Comparison of ENCODE assay signal across 1 cellular context in the genomic region with DNA sequence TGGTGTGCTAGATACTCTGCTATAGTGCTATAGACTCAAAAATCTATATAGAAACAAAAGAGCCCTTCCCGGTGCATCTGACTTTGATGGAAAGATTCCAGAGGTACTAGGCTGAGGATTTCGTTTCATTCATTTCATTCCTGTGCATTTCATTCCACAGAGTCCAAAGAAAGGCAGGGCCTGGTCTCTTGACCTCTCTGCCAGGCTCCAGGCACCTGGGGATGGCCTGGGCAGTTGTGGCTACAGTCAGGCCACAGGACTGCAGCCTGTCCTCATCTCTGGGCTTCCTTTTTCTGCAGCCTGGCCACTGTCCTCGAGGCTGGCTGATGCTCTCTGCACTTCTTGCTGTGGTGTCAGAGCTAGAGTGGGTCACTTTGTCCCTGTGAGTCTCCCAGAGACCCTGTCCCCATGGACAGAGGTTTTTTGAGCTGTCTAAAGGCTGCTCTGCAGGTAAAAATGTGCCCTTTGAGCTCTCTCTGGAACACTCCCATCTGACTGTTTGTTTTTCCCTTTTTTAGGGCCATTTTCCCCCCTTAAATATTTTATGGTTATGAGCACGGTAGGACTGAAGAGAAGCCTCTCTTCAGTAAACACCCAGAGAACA.
TF ChIP-seq lines count a peak whose summit lies in the region.

No MANE protein-coding gene starts in this region.

TF ChIP-seq in HepG2, 621 proteins besides CTCF, POLR2A, EP300 and RAD21 (continued from another document):
- TF ChIP-seq RBFOX2 (IDR thresholded peaks at IDR 0.05; ENCODE audit: low read depth, low read length), result no peak
- TF ChIP-seq ZSCAN22 (CRISPR knock-in tag; IDR thresholded peaks at IDR 0.05), result no peak
- TF ChIP-seq MIER3 (CRISPR knock-in tag; IDR thresholded peaks at IDR 0.05; ENCODE audit: borderline replicate concordance), result no peak
- no peak for TF ChIP-seq ZFP82 (CRISPR knock-in tag; IDR thresholded peaks at IDR 0.05; ENCODE audit: borderline replicate concordance)
- no peak for TF ChIP-seq NFIC (IDR thresholded peaks at IDR 0.05; ENCODE audit: low read length)
- TF ChIP-seq ZNF747 (CRISPR knock-in tag; IDR thresholded peaks at IDR 0.05; ENCODE audit: borderline replicate concordance), result no peak
- no peak for TF ChIP-seq ZNF720 (CRISPR knock-in tag; IDR thresholded peaks at IDR 0.05)
- no peak for TF ChIP-seq ADNP (CRISPR knock-in tag; IDR thresholded peaks at IDR 0.05)
- TF ChIP-seq ZNF644 (CRISPR knock-in tag; IDR thresholded peaks at IDR 0.05; ENCODE audit: low read depth), result no peak
- TF ChIP-seq KLF12 (CRISPR knock-in tag; IDR thresholded peaks at IDR 0.05; ENCODE audit: borderline replicate concordance), result no peak
- TF ChIP-seq ZSCAN9 (CRISPR knock-in tag; IDR thresholded peaks at IDR 0.05; ENCODE audit: borderline replicate concordance), result no peak
- no peak for TF ChIP-seq PHB2 (IDR thresholded peaks at IDR 0.05; ENCODE audit: partially characterized antibody)
- no peak for TF ChIP-seq ZNF407 (CRISPR knock-in tag; IDR thresholded peaks at IDR 0.05; ENCODE audit: not compliant biosample characterization)
- TF ChIP-seq NRL (CRISPR knock-in tag; IDR thresholded peaks at IDR 0.05; ENCODE audit: borderline replicate concordance), result no peak
- no peak for TF ChIP-seq THAP8 (CRISPR knock-in tag; IDR thresholded peaks at IDR 0.05; ENCODE audit: borderline replicate concordance)
- TF ChIP-seq CBX5 (CRISPR knock-in tag; IDR thresholded peaks at IDR 0.05; ENCODE audit: borderline replicate concordance), result no peak
- no peak for TF ChIP-seq MZF1 (CRISPR knock-in tag; IDR thresholded peaks at IDR 0.05; ENCODE audit: borderline replicate concordance)
TF ChIP-seq in HepG2: peak in this region for 9.
